In genomic region chr2:212958757-212959295, GRCh38 we compare ENCODE assay signal across 1 cellular context.
TF ChIP-seq lines count a peak whose summit lies in the region.

No MANE protein-coding gene starts in this region.

TF ChIP-seq in H1, 55 proteins besides CTCF, POLR2A, EP300 and RAD21 (continued from another document):
- TF ChIP-seq ATF3 (IDR thresholded peaks at IDR 0.05; ENCODE audit: insufficient read depth, low read depth, low read length) (no peak), KDM5A (IDR thresholded peaks at IDR 0.05; ENCODE audit: low read length) (no peak)
TF ChIP-seq in H1: peak in this region for 0.
